Comparison of ENCODE assay signal across 28 cellular contexts in genomic region chr15:80041497-80042253, GRCh38.
"Had no signal": no experiment of that assay in that cellular context is flagged by ENCODE, and none has a peak within 500 bp of the region (broad histone marks: within the 10 kb centered on the region; RNA-seq: fewer than 3 reads in every experiment).

No MANE protein-coding gene starts in this region.

- H3K27me3 ChIP-seq: ascending aorta, body of pancreas had no signal

- H3K27ac ChIP-seq: ascending aorta, body of pancreas had no signal

- H3K4me1 Mint-ChIP-seq: activated naive CD8-positive, alpha-beta T cell treated with anti-CD3 and anti-CD28 coated beads, Interleukin-2, amount 50 U/mL, for 24 hours; T-helper 17 cell had no signal

- H3K27me3 Mint-ChIP-seq: activated naive CD8-positive, alpha-beta T cell treated with anti-CD3 and anti-CD28 coated beads, Interleukin-2, amount 50 U/mL, for 24 hours; activated T-cell treated with anti-CD3 and anti-CD28 coated beads, Interleukin-2, amount 50 U/mL, for 24 hours; T-helper 17 cell had no signal

- H3K9me3 Mint-ChIP-seq: activated naive CD4-positive, alpha-beta T cell treated with anti-CD3 and anti-CD28 coated beads, Interleukin-2, amount 50 U/mL, for 72 hours; activated naive CD8-positive, alpha-beta T cell treated with anti-CD3 and anti-CD28 coated beads, Interleukin-2, amount 50 U/mL, for 24 hours; activated T-cell treated with anti-CD3 and anti-CD28 coated beads, Interleukin-2, amount 50 U/mL, for 24 hours; activated T-helper 1 cell treated with anti-CD3 and anti-CD28 coated beads, Interleukin-12 subunit alpha, Interleukin-12 subunit beta, Interleukin-2, Interleukin-4 antibody, amounts not matched to agents 30 ng/mL and 10 ng/mL and 1 ng/mL, durations not matched to agents 14 hours and 24 hours and 36 hours had no signal

- H3K9me3 ChIP-seq: ascending aorta, body of pancreas had no signal

- FAIRE-seq: bronchial epithelial cell, K562 had no signal

- H3K27ac Mint-ChIP-seq: activated naive CD4-positive, alpha-beta T cell treated with anti-CD3 and anti-CD28 coated beads, Interleukin-2, amount 50 U/mL, for 72 hours; activated naive CD8-positive, alpha-beta T cell treated with anti-CD3 and anti-CD28 coated beads, Interleukin-2, amount 50 U/mL, for 24 hours; activated T-cell treated with anti-CD3 and anti-CD28 coated beads, Interleukin-2, amount 50 U/mL, for 24 hours; activated T-helper 1 cell treated with anti-CD3 and anti-CD28 coated beads, Interleukin-12 subunit alpha, Interleukin-12 subunit beta, Interleukin-2, Interleukin-4 antibody, amounts not matched to agents 30 ng/mL and 10 ng/mL and 1 ng/mL, durations not matched to agents 14 hours and 24 hours and 36 hours; T-helper 17 cell; WTC11 had no signal

- H3K4me3 ChIP-seq: ascending aorta, body of pancreas, K562 had no signal

- DNase-seq: activated CD4-positive, alpha-beta T cell treated with anti-CD3 and anti-CD28 coated beads for 48 hours; activated CD4-positive, alpha-beta T cell treated with anti-CD3 and anti-CD28 coated beads, Interleukin-2, amount 50 U/mL, for 4 hours; activated CD4-positive, CD25-positive, alpha-beta regulatory T cell treated with anti-CD3 and anti-CD28 coated beads, Interleukin-2, amount 50 U/mL, for 72 hours; activated effector memory CD4-positive, alpha-beta T cell treated with anti-CD3 and anti-CD28 coated beads, Interleukin-2, amount 50 U/mL, for 16 hours; activated naive CD4-positive, alpha-beta T cell treated with Interleukin-2 at 50 U/mL for 16 hours; activated naive CD8-positive, alpha-beta T cell treated with anti-CD3 and anti-CD28 coated beads, Interleukin-2, amount 50 U/mL, for 24 hours; activated T-cell treated with anti-CD3 and anti-CD28 coated beads, Interleukin-2, amount 50 U/mL, for 24 hours; amniotic stem cell; body of pancreas; central memory CD4-positive, alpha-beta T cell; Karpas-422; MM.1S; NCI-H1105; NCI-H1436; NCI-H1694 treated with DMSO at 0.1 percent for 48 hours; NCI-H2029 treated with DMSO at 0.1 percent for 48 hours; NCI-H345; NCI-H510A; NCI-H69; SIG-M5; T-helper 17 cell; T-helper 9 cell had no signal

- H3K4me3 Mint-ChIP-seq: activated naive CD8-positive, alpha-beta T cell treated with anti-CD3 and anti-CD28 coated beads, Interleukin-2, amount 50 U/mL, for 24 hours; activated T-cell treated with anti-CD3 and anti-CD28 coated beads, Interleukin-2, amount 50 U/mL, for 24 hours; activated T-helper 1 cell treated with anti-CD3 and anti-CD28 coated beads, Interleukin-12 subunit alpha, Interleukin-12 subunit beta, Interleukin-2, Interleukin-4 antibody, amounts not matched to agents 30 ng/mL and 10 ng/mL and 1 ng/mL, durations not matched to agents 14 hours and 24 hours and 36 hours; T-helper 17 cell; WTC11 had no signal

- ATAC-seq: activated naive CD4-positive, alpha-beta T cell treated with anti-CD3 and anti-CD28 coated beads, Interleukin-2, amount 50 U/mL, for 72 hours; activated naive CD8-positive, alpha-beta T cell treated with anti-CD3 and anti-CD28 coated beads, Interleukin-2, amount 50 U/mL, for 24 hours; body of pancreas; K562; T-helper 17 cell; WTC11 had no signal

- H3K36me3 ChIP-seq: ascending aorta had no signal

- H3K36me3 Mint-ChIP-seq: activated naive CD4-positive, alpha-beta T cell treated with anti-CD3 and anti-CD28 coated beads, Interleukin-2, amount 50 U/mL, for 72 hours; WTC11 had no signal

- H3K4me1 ChIP-seq: ascending aorta, body of pancreas had no signal
